ENCODE assay signal across 1 cellular context in the genomic region with DNA sequence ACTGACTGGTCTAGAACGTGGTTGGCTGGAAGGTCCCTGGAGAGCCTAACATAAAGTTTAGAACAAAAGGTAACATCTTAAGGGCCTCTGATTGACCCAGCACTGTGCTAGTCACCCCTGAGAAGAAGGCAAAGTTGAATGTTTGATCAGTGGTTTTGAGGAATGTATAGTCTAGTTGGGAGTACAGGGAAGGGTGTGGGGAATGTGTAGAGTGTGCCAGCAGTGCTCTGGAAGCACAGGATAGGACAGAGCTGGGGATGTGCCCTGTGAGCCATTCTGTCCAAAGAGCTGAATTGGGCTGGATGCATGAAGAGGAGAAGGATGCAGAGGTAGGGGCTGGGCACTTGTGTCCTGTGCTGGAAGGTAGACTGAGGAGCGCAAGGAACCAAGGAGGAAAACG.
TF ChIP-seq lines count a peak whose summit lies in the region.

No MANE protein-coding gene starts in this region.

TF ChIP-seq in IMR-90, 13 proteins besides CTCF, POLR2A, EP300 and RAD21 (continued from another document):
- TF ChIP-seq, protein P1, sequence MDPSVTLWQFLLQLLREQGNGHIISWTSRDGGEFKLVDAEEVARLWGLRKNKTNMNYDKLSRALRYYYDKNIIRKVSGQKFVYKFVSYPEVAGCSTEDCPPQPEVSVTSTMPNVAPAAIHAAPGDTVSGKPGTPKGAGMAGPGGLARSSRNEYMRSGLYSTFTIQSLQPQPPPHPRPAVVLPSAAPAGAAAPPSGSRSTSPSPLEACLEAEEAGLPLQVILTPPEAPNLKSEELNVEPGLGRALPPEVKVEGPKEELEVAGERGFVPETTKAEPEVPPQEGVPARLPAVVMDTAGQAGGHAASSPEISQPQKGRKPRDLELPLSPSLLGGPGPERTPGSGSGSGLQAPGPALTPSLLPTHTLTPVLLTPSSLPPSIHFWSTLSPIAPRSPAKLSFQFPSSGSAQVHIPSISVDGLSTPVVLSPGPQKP (IDR thresholded peaks at IDR 0.05; ENCODE audit: borderline replicate concordance, low read depth, low read length): no peak
- TF ChIP-seq MXI1 (IDR thresholded peaks at IDR 0.05; ENCODE audit: borderline replicate concordance, low read depth, low read length) (no peak), BHLHE40 (IDR thresholded peaks at IDR 0.05; ENCODE audit: low read depth, low read length) (no peak), MAZ (IDR thresholded peaks at IDR 0.05; ENCODE audit: borderline replicate concordance, low read depth, low read length) (no peak), CHD1 (IDR thresholded peaks at IDR 0.05; ENCODE audit: low read depth, low read length) (no peak), RFX5 (IDR thresholded peaks at IDR 0.05; ENCODE audit: low read depth, low read length) (no peak)
TF ChIP-seq in IMR-90: peak in this region for 0.
